In the genomic region with DNA sequence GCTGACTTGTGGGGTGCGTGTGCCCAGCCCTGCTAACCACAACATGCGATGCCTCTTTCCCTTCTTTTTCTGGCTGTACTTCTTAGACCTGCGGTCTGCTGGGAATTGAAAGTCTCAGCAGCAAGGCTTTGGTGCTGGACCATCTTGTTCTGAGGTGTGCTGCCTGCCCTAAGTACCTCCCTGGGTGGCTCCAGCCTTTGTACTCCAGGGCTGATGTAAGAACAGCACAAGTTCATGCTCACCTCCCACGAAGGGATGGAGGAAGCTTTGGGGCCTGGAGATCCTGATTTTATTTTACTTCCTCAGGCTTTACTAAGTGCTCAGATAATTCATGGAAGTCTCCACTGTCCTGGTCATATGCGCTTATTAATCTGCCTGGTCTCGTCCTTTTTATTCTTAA, we compare ENCODE assay signal across 19 cellular contexts.
"Had no signal": no experiment of that assay in that cellular context is flagged by ENCODE, and none has a peak within 500 bp of the region (broad histone marks: within the 10 kb centered on the region; RNA-seq: fewer than 3 reads in every experiment).

No MANE protein-coding gene starts in this region.

- H3K9me3 Mint-ChIP-seq: activated CD4-positive, alpha-beta memory T cell treated with anti-CD3 and anti-CD28 coated beads, Interleukin-2, amount 10 ng/mL, durations not matched to agents 7 days and 5 days; activated naive CD8-positive, alpha-beta T cell treated with anti-CD3 and anti-CD28 coated beads, Interleukin-2, amount 10 ng/mL, durations not matched to agents 7 days and 5 days; endodermal cell; naive B cell had no signal

- H3K27me3 ChIP-seq: brain microvascular endothelial cell, gastroesophageal sphincter, neutrophil, transverse colon had no signal

- ATAC-seq: gastroesophageal sphincter, WTC11 had no signal

- H3K4me3 Mint-ChIP-seq: activated CD4-positive, alpha-beta memory T cell treated with anti-CD3 and anti-CD28 coated beads, Interleukin-2, amount 10 ng/mL, durations not matched to agents 7 days and 5 days; activated naive CD8-positive, alpha-beta T cell treated with anti-CD3 and anti-CD28 coated beads, Interleukin-2, amount 10 ng/mL, durations not matched to agents 7 days and 5 days; endodermal cell; naive B cell; WTC11 had no signal

- DNase-seq: activated CD4-positive, alpha-beta memory T cell treated with anti-CD3 and anti-CD28 coated beads, Interleukin-2, amount 10 ng/mL, durations not matched to agents 7 days and 5 days; activated CD4-positive, alpha-beta T cell treated with anti-CD3 and anti-CD28 coated beads for 4 hours; activated naive CD8-positive, alpha-beta T cell treated with anti-CD3 and anti-CD28 coated beads, Interleukin-2, amount 10 ng/mL, durations not matched to agents 7 days and 5 days; activated T-cell treated with anti-CD3 and anti-CD28 coated beads, Interleukin-2, amount 50 U/mL, for 48 hours; brain microvascular endothelial cell; cerebellar nuclear complex; dermis blood vessel endothelial cell; endodermal cell; erythroblast; naive B cell; posterior cingulate gyrus; stimulated activated CD4-positive, alpha-beta T cell treated with anti-CD3 and anti-CD28 coated beads, Interleukin-15, amount 100 ng/mL, for 24 hours; stimulated activated CD4-positive, alpha-beta T cell treated with anti-CD3 and anti-CD28 coated beads, Interleukin-4, amount 100 ng/mL, for 1 hour; stimulated activated naive CD4-positive, alpha-beta T cell; transverse colon had no signal

- H3K27ac Mint-ChIP-seq: activated CD4-positive, alpha-beta memory T cell treated with anti-CD3 and anti-CD28 coated beads, Interleukin-2, amount 10 ng/mL, durations not matched to agents 7 days and 5 days; activated naive CD8-positive, alpha-beta T cell treated with anti-CD3 and anti-CD28 coated beads, Interleukin-2, amount 10 ng/mL, durations not matched to agents 7 days and 5 days; WTC11 had no signal

- H3K4me1 ChIP-seq: transverse colon had no signal

- H3K27ac ChIP-seq: brain microvascular endothelial cell, gastroesophageal sphincter, neutrophil, transverse colon had no signal

- H3K9me3 ChIP-seq: gastroesophageal sphincter, neutrophil, transverse colon had no signal

- H3K4me1 Mint-ChIP-seq: WTC11 had no signal

- H3K4me3 ChIP-seq: gastroesophageal sphincter, transverse colon had no signal

- H3K36me3 Mint-ChIP-seq: activated naive CD8-positive, alpha-beta T cell treated with anti-CD3 and anti-CD28 coated beads, Interleukin-2, amount 10 ng/mL, durations not matched to agents 7 days and 5 days; naive B cell; WTC11 had no signal

- H3K27me3 Mint-ChIP-seq: naive B cell had no signal

- FAIRE-seq: islet of Langerhans had no signal

- H3K36me3 ChIP-seq: brain microvascular endothelial cell, gastroesophageal sphincter, neutrophil, transverse colon had no signal
